Comparison of ENCODE assay signal across 22 cellular contexts in the genomic region with DNA sequence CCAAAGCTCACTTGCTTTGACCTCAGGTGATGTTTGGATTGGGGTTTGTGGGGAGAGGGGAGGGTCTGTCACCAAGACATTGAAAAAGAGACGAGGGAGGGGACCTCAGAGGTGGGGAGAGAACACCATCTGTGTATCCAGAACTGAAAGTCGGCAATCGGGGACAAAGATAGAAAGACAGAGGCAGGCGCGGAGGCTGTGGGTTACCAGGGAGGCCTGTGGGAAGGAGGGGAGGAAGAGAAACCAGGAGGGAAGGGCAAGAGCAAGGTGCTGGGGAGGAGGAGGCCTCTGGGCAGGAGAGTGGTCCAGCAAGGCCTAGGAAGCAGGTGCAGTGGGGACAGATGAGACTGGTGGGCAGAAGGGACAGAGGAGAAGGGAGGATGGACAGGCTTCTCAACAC.
"Had no signal": no experiment of that assay in that cellular context is flagged by ENCODE, and none has a peak within 500 bp of the region (broad histone marks: within the 10 kb centered on the region; RNA-seq: fewer than 3 reads in every experiment).

No MANE protein-coding gene starts in this region.

- H3K36me3 ChIP-seq: ascending aorta, brain microvascular endothelial cell, prostate gland, spleen, upper lobe of right lung had no signal

- H3K4me3 Mint-ChIP-seq: activated CD4-positive, alpha-beta memory T cell treated with anti-CD3 and anti-CD28 coated beads for 36 hours; natural killer cell; T-helper 17 cell had no signal

- H3K9me3 Mint-ChIP-seq: activated CD4-positive, alpha-beta memory T cell treated with anti-CD3 and anti-CD28 coated beads for 36 hours; natural killer cell had no signal

- H3K27ac Mint-ChIP-seq: activated CD4-positive, alpha-beta memory T cell treated with anti-CD3 and anti-CD28 coated beads for 36 hours; natural killer cell; T-helper 17 cell had no signal

- H3K36me3 Mint-ChIP-seq: activated CD4-positive, alpha-beta memory T cell treated with anti-CD3 and anti-CD28 coated beads for 36 hours; natural killer cell had no signal

- DNase-seq: activated CD4-positive, alpha-beta memory T cell treated with anti-CD3 and anti-CD28 coated beads for 36 hours; activated CD4-positive, alpha-beta T cell treated with anti-CD3 and anti-CD28 coated beads for 48 hours; activated effector memory CD4-positive, alpha-beta T cell treated with anti-CD3 and anti-CD28 coated beads, Interleukin-2, amount 50 U/mL, for 16 hours; activated naive CD4-positive, alpha-beta T cell treated with anti-CD3 and anti-CD28 coated beads, Interleukin-2, amount 50 U/mL, for 16 hours; brain microvascular endothelial cell; caudate nucleus; effector memory CD4-positive, alpha-beta T cell; foreskin melanocyte; glutamatergic neuron; hippocampal formation; left ventricle myocardium superior; mammary epithelial cell; midbrain; natural killer cell; spleen; stimulated activated CD4-positive, alpha-beta T cell treated with anti-CD3 and anti-CD28 coated beads, Interleukin-4, amount 100 ng/mL, for 1 hour; stimulated activated naive CD8-positive, alpha-beta T cell treated with anti-CD3 and anti-CD28 coated beads, Interleukin-15, Interleukin-2, amounts not matched to agents 100 U/mL and 50 U/mL, for 24 hours; T-helper 17 cell; upper lobe of right lung had no signal

- H3K9me3 ChIP-seq: ascending aorta, prostate gland, spleen, upper lobe of right lung had no signal

- H3K27me3 ChIP-seq: ascending aorta, brain microvascular endothelial cell, upper lobe of right lung had no signal

- H3K4me1 ChIP-seq: ascending aorta, prostate gland, upper lobe of right lung had no signal

- H3K27ac ChIP-seq: ascending aorta, brain microvascular endothelial cell, prostate gland, spleen, upper lobe of right lung had no signal

- ATAC-seq: esophagus mucosa; left ventricle myocardium superior; natural killer cell; stimulated activated naive CD8-positive, alpha-beta T cell treated with anti-CD3 and anti-CD28 coated beads, Interleukin-15, Interleukin-2, amounts not matched to agents 100 U/mL and 50 U/mL, for 24 hours; T-helper 17 cell; upper lobe of right lung had no signal

- H3K4me3 ChIP-seq: ascending aorta, prostate gland, spleen, upper lobe of right lung had no signal
